In the genomic region with DNA sequence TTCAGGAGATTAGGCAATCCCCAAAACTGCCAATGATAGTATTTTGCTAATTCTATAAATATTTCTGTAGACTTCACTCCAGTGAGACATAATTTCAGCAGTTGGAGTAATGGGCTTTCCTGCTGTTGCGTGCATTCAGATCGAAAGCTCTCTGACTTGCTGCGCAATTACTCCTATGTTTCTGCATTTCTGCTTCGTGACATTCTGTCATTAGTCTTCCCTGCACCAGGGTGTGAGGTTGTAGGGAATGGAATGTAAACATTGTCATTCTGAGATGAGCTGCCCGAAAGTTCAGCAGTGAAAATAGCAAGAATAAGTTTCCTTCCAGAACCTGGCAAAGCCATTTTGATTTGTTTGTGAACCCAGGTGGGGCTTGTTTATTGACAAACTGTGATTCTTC, we compare ENCODE assay signal across 1 cellular context.
TF ChIP-seq lines count a peak whose summit lies in the region.

No MANE protein-coding gene starts in this region.

TF ChIP-seq in GM23338, 12 proteins besides CTCF, POLR2A, EP300 and RAD21 (continued from another document):
- TF ChIP-seq STAT1 (IDR thresholded peaks at IDR 0.05; ENCODE audit: unreplicated experiment) (no peak), POLR2AphosphoS5 (IDR thresholded peaks at IDR 0.05; ENCODE audit: low read depth) (no peak), EZH2phosphoT487 (IDR thresholded peaks at IDR 0.05; ENCODE audit: unreplicated experiment) (no peak), ETS1 (IDR thresholded peaks at IDR 0.05) (no peak), ZNF331 (CRISPR knock-in tag; IDR thresholded peaks at IDR 0.05; ENCODE audit: low read depth) (no peak)
- TF ChIP-seq, protein P1, sequence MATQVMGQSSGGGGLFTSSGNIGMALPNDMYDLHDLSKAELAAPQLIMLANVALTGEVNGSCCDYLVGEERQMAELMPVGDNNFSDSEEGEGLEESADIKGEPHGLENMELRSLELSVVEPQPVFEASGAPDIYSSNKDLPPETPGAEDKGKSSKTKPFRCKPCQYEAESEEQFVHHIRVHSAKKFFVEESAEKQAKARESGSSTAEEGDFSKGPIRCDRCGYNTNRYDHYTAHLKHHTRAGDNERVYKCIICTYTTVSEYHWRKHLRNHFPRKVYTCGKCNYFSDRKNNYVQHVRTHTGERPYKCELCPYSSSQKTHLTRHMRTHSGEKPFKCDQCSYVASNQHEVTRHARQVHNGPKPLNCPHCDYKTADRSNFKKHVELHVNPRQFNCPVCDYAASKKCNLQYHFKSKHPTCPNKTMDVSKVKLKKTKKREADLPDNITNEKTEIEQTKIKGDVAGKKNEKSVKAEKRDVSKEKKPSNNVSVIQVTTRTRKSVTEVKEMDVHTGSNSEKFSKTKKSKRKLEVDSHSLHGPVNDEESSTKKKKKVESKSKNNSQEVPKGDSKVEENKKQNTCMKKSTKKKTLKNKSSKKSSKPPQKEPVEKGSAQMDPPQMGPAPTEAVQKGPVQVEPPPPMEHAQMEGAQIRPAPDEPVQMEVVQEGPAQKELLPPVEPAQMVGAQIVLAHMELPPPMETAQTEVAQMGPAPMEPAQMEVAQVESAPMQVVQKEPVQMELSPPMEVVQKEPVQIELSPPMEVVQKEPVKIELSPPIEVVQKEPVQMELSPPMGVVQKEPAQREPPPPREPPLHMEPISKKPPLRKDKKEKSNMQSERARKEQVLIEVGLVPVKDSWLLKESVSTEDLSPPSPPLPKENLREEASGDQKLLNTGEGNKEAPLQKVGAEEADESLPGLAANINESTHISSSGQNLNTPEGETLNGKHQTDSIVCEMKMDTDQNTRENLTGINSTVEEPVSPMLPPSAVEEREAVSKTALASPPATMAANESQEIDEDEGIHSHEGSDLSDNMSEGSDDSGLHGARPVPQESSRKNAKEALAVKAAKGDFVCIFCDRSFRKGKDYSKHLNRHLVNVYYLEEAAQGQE (IDR thresholded peaks at IDR 0.05; ENCODE audit: unreplicated experiment) = no peak
